ENCODE assay signal across 10 cellular contexts in the genomic region with DNA sequence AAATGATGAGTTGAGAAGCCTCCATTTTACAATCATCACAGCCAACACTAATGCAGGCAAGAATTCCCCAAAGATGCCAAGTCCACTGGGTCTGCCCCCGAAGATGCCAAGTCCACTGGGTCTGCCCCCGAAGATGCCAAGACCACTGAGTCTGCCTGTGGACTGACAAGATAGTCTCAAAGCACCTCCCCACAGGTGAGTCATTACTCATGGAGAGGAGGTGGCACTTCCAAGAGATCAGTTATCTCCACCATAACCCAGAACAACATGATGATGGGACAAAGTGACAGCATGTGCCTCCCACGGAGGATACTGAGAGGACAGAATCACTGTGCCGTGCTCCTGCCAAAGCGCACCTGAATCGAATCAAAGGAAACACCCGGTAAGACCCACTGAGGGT. TPM values are rescaled to one million over a fixed set of nuclear protein-coding genes. Genes with fewer than 3 reads are reported as not detected.
DNase-seq lines count a peak whose midpoint lies in the region; ATAC-seq, FAIRE-seq and TF ChIP-seq lines count a peak whose summit lies in the region.
"Had no signal": no experiment of that assay in that cellular context is flagged by ENCODE, and none has a peak within 500 bp of the region (broad histone marks: within the 10 kb centered on the region; RNA-seq: fewer than 3 reads in every experiment).

No MANE protein-coding gene starts in this region.

- no peak for TF ChIP-seq POLR2A in HepG2 (IDR thresholded peaks at IDR 0.05; ENCODE audit: insufficient read depth in 1 of 2, low read depth in 2 of 2, low read length in 2 of 2)
- no peak for TF ChIP-seq POLR2A in stomach (IDR thresholded peaks at IDR 0.05)
- no peak for TF ChIP-seq POLR2A in H54 (IDR thresholded peaks at IDR 0.05; ENCODE audit: low read depth, low read length)

- no TSS peak for BruUV-seq in HepG2 (replicated peaks; lab: Mats Ljungman, UMichigan)

- CTCF ChIA-PET in SK-N-SH (lab: Yijun Ruan, JAX) (no interaction called here), HepG2 (lab: Yijun Ruan, JAX; ENCODE audit: low intra/inter-chr PET ratio, low total read pairs) (no interaction called here)

- H3K9me3 Mint-ChIP-seq in activated naive CD4-positive, alpha-beta T cell treated with anti-CD3 and anti-CD28 coated beads, Interleukin-2, amount 50 U/mL, for 72 hours = no peaks in the 10 kb centered on the region

- ATAC-seq in SK-N-SH treated with all-trans-retinoic acid at 6 μM for 48 hours = no peak
- peak; percentile 15 to 30 for ATAC-seq in activated naive CD4-positive, alpha-beta T cell treated with anti-CD3 and anti-CD28 coated beads, Interleukin-2, amount 50 U/mL, for 72 hours
- ATAC-seq in HepG2 = no peak
- no peak for ATAC-seq in HG02885 (IDR thresholded peaks at IDR 0.05; ENCODE audit: poor library complexity, unreplicated experiment)

- in situ Hi-C loops in HepG2 (cut with HindIII; ENCODE audit: extremely low pct_ligation_motif_present, low pct_unique_long_range_greater_than_20kb) = no loop called here

- no peak for TF ChIP-seq CTCF in SK-N-SH (IDR thresholded peaks at IDR 0.05)
- TF ChIP-seq CTCF in HepG2 (CRISPR knock-in tag; IDR thresholded peaks at IDR 0.05) = no peak
- TF ChIP-seq CTCF in stomach (IDR thresholded peaks at IDR 0.05) = no peak
- TF ChIP-seq CTCF in GM20000 (IDR thresholded peaks at IDR 0.05; ENCODE audit: extremely low read depth, missing control alignments) = no peak

- POLR2A ChIA-PET in SK-N-SH (lab: Yijun Ruan, JAX) (no interaction called here), HepG2 (lab: Yijun Ruan, JAX) (interaction anchor here (1.3 to 1.4 kb wide), 2 partner anchors 9 to 67 kb away, joined by 7 to 19 read pairs; partner anchors contain the start of gene UBE2G2)

- intact Hi-C loops in HepG2 (cut with micrococcal nuclease; ENCODE audit: unreplicated experiment) = no loop called here
- intact Hi-C loops in stomach (cut with DNase I; ENCODE audit: low total_unique reads) = loop anchor here (10.0 kb wide), 1 partner anchor 54 kb away; the partner anchor contains the start of gene SUMO3

- no peak for TF ChIP-seq RAD21 in SK-N-SH (IDR thresholded peaks at IDR 0.05; ENCODE audit: low read length)
- TF ChIP-seq RAD21 in HepG2 (CRISPR knock-in tag; IDR thresholded peaks at IDR 0.05) = no peak

- H3K9me2 ChIP-seq in SK-N-SH = no peaks in the 10 kb centered on the region

- no peak overlapping the region for H3K9ac ChIP-seq in SK-N-SH
- H3K9ac ChIP-seq in HepG2 (ENCODE audit: insufficient read depth, low read depth, low read length) = peak overlapping the region; percentile 9; the same call in 1 of the 2 replicates

- H3K27ac ChIP-seq in SK-N-SH (ENCODE audit: low read depth in 2 of 2, low read length in 1 of 2) (peak overlapping the region; percentile 80 to 90; a peak in 3 of 4 replicates), HepG2 (ENCODE audit: extremely low read length, insufficient read depth, low read length) (peak overlapping the region; percentile 72), stomach (peak overlapping the region in 4 of 5 donors; percentile 96 to 99 (median 96))
- H3K27ac ChIP-seq: 22Rv1 had no signal

- H3K4me3 ChIP-seq in SK-N-SH (ENCODE audit: low read depth in 2 of 2, low read length in 1 of 2) = no peak overlapping the region
- peak overlapping the region; percentile 28 to 94 (median 54); a peak in 3 of 6 replicates for H3K4me3 ChIP-seq in HepG2 (replicated peaks in 1 of 3; ENCODE audit: insufficient read depth in 1 of 3, low read depth in 2 of 3, low read length in 3 of 3)
- peak overlapping the region in 1 of 4 donors; percentile 13 for H3K4me3 ChIP-seq in stomach

- no peak for FAIRE-seq in HepG2 (lab: Jason Lieb, UNC)
- FAIRE-seq in H54 (lab: Jason Lieb, UNC) = no peak
- FAIRE-seq: small intestine had no signal

- H2AFZ ChIP-seq in SK-N-SH (ENCODE audit: low read depth) (no peak overlapping the region), HepG2 (ENCODE audit: low read length) (no peak overlapping the region)

- H3K36me3 Mint-ChIP-seq in activated naive CD4-positive, alpha-beta T cell treated with anti-CD3 and anti-CD28 coated beads, Interleukin-2, amount 50 U/mL, for 72 hours = peaks cover 0 to 23% of the 10 kb centered on the region in 2 donors

- no peak for TF ChIP-seq EP300 in SK-N-SH (IDR thresholded peaks at IDR 0.05; ENCODE audit: borderline replicate concordance in 1 of 2, low read depth in 1 of 2, low read length in 1 of 2)
- TF ChIP-seq EP300 in HepG2 (IDR thresholded peaks at IDR 0.05; ENCODE audit: low read depth in 2 of 2, low read length in 2 of 2) = no peak
- TF ChIP-seq EP300 in HepG2 (CRISPR knock-in tag; IDR thresholded peaks at IDR 0.05; ENCODE audit: borderline replicate concordance) = no peak
- TF ChIP-seq EP300 in stomach (IDR thresholded peaks at IDR 0.05) = no peak

- H3K4me2 ChIP-seq in SK-N-SH (peak overlapping the region; percentile 12; the same call in 1 of the 2 replicates), HepG2 (ENCODE audit: low read depth, low read length) (peak overlapping the region; percentile 95)

- H3K79me2 ChIP-seq in SK-N-SH (ENCODE audit: insufficient read depth) = peaks cover 90% of the 10 kb centered on the region
- H3K79me2 ChIP-seq in HepG2 (ENCODE audit: insufficient read depth, low read length) = peaks cover 95% of the 10 kb centered on the region

- 92% methylated on average over 7 of the region's 7 CpGs for WGBS in SK-N-SH (ENCODE audit: low lambda C conversion rate)
- 90% methylated on average over 5 of the region's 7 CpGs for WGBS in HepG2 (ENCODE audit: low lambda C conversion rate)
- 87 to 96% (median 91%) methylated on average over 7 of the region's 7 CpGs for WGBS in stomach, 5 donors

- H3K36me3 ChIP-seq in SK-N-SH (replicated peaks in 1 of 2; ENCODE audit: control insufficient read depth in 1 of 2, insufficient read depth in 2 of 2, low read length in 1 of 2) (peaks cover 14 to 28% of the 10 kb centered on the region in 2 experiments), HepG2 (replicated peaks in 1 of 2; ENCODE audit: control insufficient read depth in 1 of 2, insufficient read depth in 2 of 2, low read length in 2 of 2) (peaks cover 24 to 48% of the 10 kb centered on the region in 2 experiments), stomach (peaks cover 16 to 23% (median 17%) of the 10 kb centered on the region in 4 donors)

- H3K4me1 ChIP-seq in SK-N-SH (ENCODE audit: control insufficient read depth in 1 of 2, insufficient read depth in 2 of 2, low read depth in 1 of 2, low read length in 1 of 2) = peaks cover 45 to 48% of the 10 kb centered on the region in 2 experiments
- H3K4me1 ChIP-seq in HepG2 (ENCODE audit: insufficient read depth, low read length) = peaks cover 70% of the 10 kb centered on the region
- H3K4me1 ChIP-seq in stomach = peaks cover 80 to 87% (median 83%) of the 10 kb centered on the region in 4 donors

- H3K9me3 ChIP-seq in SK-N-SH (no peaks in the 10 kb centered on the region), HepG2 (ENCODE audit: low read length) (no peaks in the 10 kb centered on the region), stomach (no peaks in the 10 kb centered on the region)

- H3K27ac Mint-ChIP-seq in activated naive CD4-positive, alpha-beta T cell treated with anti-CD3 and anti-CD28 coated beads, Interleukin-2, amount 50 U/mL, for 72 hours = peak overlapping the region; percentile 76 to 97

- H3F3A ChIP-seq in SK-N-SH (replicated peaks; ENCODE audit: insufficient read depth) = peaks cover 26% of the 10 kb centered on the region

- no peaks in the 10 kb centered on the region for H3K27me3 ChIP-seq in SK-N-SH (ENCODE audit: insufficient read depth)
- no peaks in the 10 kb centered on the region; a peak in 1 of 5 replicates for H3K27me3 ChIP-seq in HepG2 (ENCODE audit: control insufficient read depth in 1 of 2, insufficient read depth in 2 of 2, low read length in 2 of 2)
- no peaks in the 10 kb centered on the region for H3K27me3 ChIP-seq in stomach

- H4K20me1 ChIP-seq in SK-N-SH (ENCODE audit: insufficient read depth) (peaks cover 91% of the 10 kb centered on the region), HepG2 (ENCODE audit: insufficient read depth, low read length) (peaks cover 89% of the 10 kb centered on the region)

- DNase-seq in SK-N-SH (no peak), HepG2 (ENCODE audit: low spot score) (no peak), stomach (no peak), H54 (ENCODE audit: insufficient read length, low spot score) (no peak), GM20000 (ENCODE audit: low spot score) (no peak)
- DNase-seq in activated naive CD4-positive, alpha-beta T cell treated with anti-CD3 and anti-CD28 coated beads, Interleukin-2, amount 50 U/mL, for 72 hours (ENCODE audit: low spot score in 2 of 2) = no peak
- DNase-seq: small intestine had no signal

RNA-seq across cellular contexts. Expression of gene PTTG1IP, which starts 4.8 kb away (rescaled TPM):
- polyA plus RNA-seq in SK-N-SH (2012; rRNA removed) (171 and 196 TPM in 2 replicates), HepG2 (2011; rRNA removed) (700 and 734 TPM in 2 replicates), stomach (10 to 100 TPM; 61.3 to 96.3 (median 75.8) TPM)
- 173 and 196 TPM in 2 replicates for polyA plus RNA-seq in SK-N-SH (2012; cell fraction: cytosol; rRNA removed)
- 113 and 135 TPM in 2 replicates for polyA plus RNA-seq in SK-N-SH (2012; cell fraction: nucleus; rRNA removed)
- 10 to 100 TPM; 61.7 to 99.8 TPM for total RNA-seq in activated naive CD4-positive, alpha-beta T cell treated with anti-CD3 and anti-CD28 coated beads, Interleukin-2, amount 50 U/mL, for 72 hours
- total RNA-seq in HepG2 (2016; rRNA removed; fragmentation: Illumina TruSeq; extraction: Trizol) (89.4 and 161 TPM in 2 replicates), stomach (100 to 1,000 TPM in 4 of 5 donors, 10 to 100 TPM in 1; 85.7 to 253 (median 164) TPM)
- total RNA-seq in HepG2 (2016; cell fraction: cytosol; rRNA removed; fragmentation: Illumina TruSeq; extraction: Trizol; ENCODE audit: low read depth) = 42.7 and 52.7 TPM in 2 replicates
- 93.0 and 159 TPM in 2 replicates for total RNA-seq in HepG2 (2016; cell fraction: insoluble cytoplasmic fraction; rRNA removed; fragmentation: Illumina TruSeq; extraction: Trizol)
- total RNA-seq in HepG2 (2016; cell fraction: membrane; rRNA removed; fragmentation: Illumina TruSeq; extraction: Trizol) = 72.6 and 73.1 TPM in 2 replicates
- total RNA-seq in HepG2 (2016; cell fraction: nucleus; rRNA removed; fragmentation: Illumina TruSeq; extraction: Trizol) = 137 and 161 TPM in 2 replicates
- polyA plus RNA-seq in HepG2 (2011; cell fraction: cytosol; rRNA removed) = 548 and 662 TPM in 2 replicates
- polyA plus RNA-seq in HepG2 (2011; cell fraction: nucleus; rRNA removed) = 529 and 555 TPM in 2 replicates
- polyA plus RNA-seq in HepG2 (2012) = 435 and 453 TPM in 2 replicates
- polyA plus RNA-seq in HepG2 (2016; cell fraction: cytosol; fragmentation: Illumina TruSeq; extraction: Trizol; ENCODE audit: low read depth) = 22.2 and 24.3 TPM in 2 replicates
- polyA plus RNA-seq in HepG2 (2016; cell fraction: insoluble cytoplasmic fraction; fragmentation: Illumina TruSeq; extraction: Trizol; ENCODE audit: low read depth) = 90.0 and 95.3 TPM in 2 replicates
- polyA plus RNA-seq in HepG2 (2016; cell fraction: membrane; fragmentation: Illumina TruSeq; extraction: Trizol; ENCODE audit: low read depth) = 47.9 and 49.9 TPM in 2 replicates
- polyA plus RNA-seq in HepG2 (2016; cell fraction: nucleus; fragmentation: Illumina TruSeq; extraction: Trizol; ENCODE audit: insufficient read depth, low read depth) = 267 and 281 TPM in 2 replicates
- 110 and 581 TPM in 2 replicates for polyA minus RNA-seq in HepG2 (2011; rRNA and poly(A)+ RNA removed; ENCODE audit: low replicate concordance)
- 491 and 595 TPM in 2 replicates for polyA minus RNA-seq in HepG2 (2011; cell fraction: cytosol; rRNA and poly(A)+ RNA removed)
- 203 and 242 TPM in 2 replicates for polyA minus RNA-seq in HepG2 (2011; cell fraction: nucleus; rRNA and poly(A)+ RNA removed)

RNA-seq across cellular contexts. Expression of gene SUMO3, which starts 50.8 kb away (rescaled TPM):
- polyA plus RNA-seq in SK-N-SH (2012; rRNA removed) (89.0 and 125 TPM in 2 replicates), HepG2 (2011; rRNA removed) (46.6 and 51.4 TPM in 2 replicates), stomach (10 to 100 TPM; 36.4 to 95.9 (median 78.1) TPM)
- polyA plus RNA-seq in SK-N-SH (2012; cell fraction: cytosol; rRNA removed) = 116 and 122 TPM in 2 replicates
- 31.5 and 38.2 TPM in 2 replicates for polyA plus RNA-seq in SK-N-SH (2012; cell fraction: nucleus; rRNA removed)
- 10 to 100 TPM; 72.8 to 81.2 TPM for total RNA-seq in activated naive CD4-positive, alpha-beta T cell treated with anti-CD3 and anti-CD28 coated beads, Interleukin-2, amount 50 U/mL, for 72 hours
- total RNA-seq in HepG2 (2016; rRNA removed; fragmentation: Illumina TruSeq; extraction: Trizol) (92.4 and 111 TPM in 2 replicates), stomach (10 to 100 TPM; 29.5 to 80.1 (median 42.0) TPM)
- total RNA-seq in HepG2 (2016; cell fraction: cytosol; rRNA removed; fragmentation: Illumina TruSeq; extraction: Trizol; ENCODE audit: low read depth) = 75.4 and 89.7 TPM in 2 replicates
- 95.7 and 103 TPM in 2 replicates for total RNA-seq in HepG2 (2016; cell fraction: insoluble cytoplasmic fraction; rRNA removed; fragmentation: Illumina TruSeq; extraction: Trizol)
- total RNA-seq in HepG2 (2016; cell fraction: membrane; rRNA removed; fragmentation: Illumina TruSeq; extraction: Trizol) = 169 and 187 TPM in 2 replicates
- 37.2 and 43.4 TPM in 2 replicates for total RNA-seq in HepG2 (2016; cell fraction: nucleus; rRNA removed; fragmentation: Illumina TruSeq; extraction: Trizol)
- polyA plus RNA-seq in HepG2 (2011; cell fraction: cytosol; rRNA removed) = 69.8 and 78.7 TPM in 2 replicates
- polyA plus RNA-seq in HepG2 (2011; cell fraction: nucleus; rRNA removed) = 23.1 and 24.9 TPM in 2 replicates
- polyA plus RNA-seq in HepG2 (2012) = 80.3 and 83.9 TPM in 2 replicates
- polyA plus RNA-seq in HepG2 (2016; cell fraction: cytosol; fragmentation: Illumina TruSeq; extraction: Trizol; ENCODE audit: low read depth) = 129 and 158 TPM in 2 replicates
- 154 and 159 TPM in 2 replicates for polyA plus RNA-seq in HepG2 (2016; cell fraction: insoluble cytoplasmic fraction; fragmentation: Illumina TruSeq; extraction: Trizol; ENCODE audit: low read depth)
- 228 and 251 TPM in 2 replicates for polyA plus RNA-seq in HepG2 (2016; cell fraction: membrane; fragmentation: Illumina TruSeq; extraction: Trizol; ENCODE audit: low read depth)
- polyA plus RNA-seq in HepG2 (2016; cell fraction: nucleus; fragmentation: Illumina TruSeq; extraction: Trizol; ENCODE audit: insufficient read depth, low read depth) = 69.6 and 74.5 TPM in 2 replicates
- polyA minus RNA-seq in HepG2 (2011; rRNA and poly(A)+ RNA removed; ENCODE audit: low replicate concordance) = 52.3 and 76.3 TPM in 2 replicates
- 36.4 and 40.4 TPM in 2 replicates for polyA minus RNA-seq in HepG2 (2011; cell fraction: cytosol; rRNA and poly(A)+ RNA removed)
- polyA minus RNA-seq in HepG2 (2011; cell fraction: nucleus; rRNA and poly(A)+ RNA removed) = 19.8 and 23.2 TPM in 2 replicates

RNA-seq across cellular contexts. Expression of gene ITGB2, which starts 52.0 kb away (rescaled TPM):
- polyA plus RNA-seq in SK-N-SH (2012; rRNA removed) (0.67 and 0.77 TPM in 2 replicates), HepG2 (2011; rRNA removed) (18.0 and 26.4 TPM in 2 replicates), stomach (10 to 100 TPM in 2 of 3 donors, 1 to 10 TPM in 1; 6.7 to 25.3 (median 24.1) TPM)
- 0.32 and 0.75 TPM in 2 replicates for polyA plus RNA-seq in SK-N-SH (2012; cell fraction: cytosol; rRNA removed)
- 2.0 TPM in 2 replicates for polyA plus RNA-seq in SK-N-SH (2012; cell fraction: nucleus; rRNA removed)
- 100 to 1,000 TPM; 151 to 272 TPM for total RNA-seq in activated naive CD4-positive, alpha-beta T cell treated with anti-CD3 and anti-CD28 coated beads, Interleukin-2, amount 50 U/mL, for 72 hours
- total RNA-seq in HepG2 (2016; rRNA removed; fragmentation: Illumina TruSeq; extraction: Trizol) (1.6 and 4.2 TPM in 2 replicates), stomach (10 to 100 TPM in 3 of 5 donors, 1 to 10 TPM in 2; 3.5 to 72.2 (median 14.2) TPM)
- total RNA-seq in HepG2 (2016; cell fraction: cytosol; rRNA removed; fragmentation: Illumina TruSeq; extraction: Trizol; ENCODE audit: low read depth) = 0.71 and 0.91 TPM in 2 replicates
- total RNA-seq in HepG2 (2016; cell fraction: insoluble cytoplasmic fraction; rRNA removed; fragmentation: Illumina TruSeq; extraction: Trizol) = 2.3 and 3.5 TPM in 2 replicates
- 1.2 and 1.9 TPM in 2 replicates for total RNA-seq in HepG2 (2016; cell fraction: membrane; rRNA removed; fragmentation: Illumina TruSeq; extraction: Trizol)
- 6.5 and 6.6 TPM in 2 replicates for total RNA-seq in HepG2 (2016; cell fraction: nucleus; rRNA removed; fragmentation: Illumina TruSeq; extraction: Trizol)
- polyA plus RNA-seq in HepG2 (2011; cell fraction: cytosol; rRNA removed) = 22.3 and 25.2 TPM in 2 replicates
- 63.6 and 64.3 TPM in 2 replicates for polyA plus RNA-seq in HepG2 (2011; cell fraction: nucleus; rRNA removed)
- 28.1 and 37.9 TPM in 2 replicates for polyA plus RNA-seq in HepG2 (2012)
- polyA plus RNA-seq in HepG2 (2016; cell fraction: cytosol; fragmentation: Illumina TruSeq; extraction: Trizol; ENCODE audit: low read depth) = 0.53 and 1.0 TPM in 2 replicates
- polyA plus RNA-seq in HepG2 (2016; cell fraction: insoluble cytoplasmic fraction; fragmentation: Illumina TruSeq; extraction: Trizol; ENCODE audit: low read depth) = 2.2 and 2.5 TPM in 2 replicates
- 1.3 and 1.5 TPM in 2 replicates for polyA plus RNA-seq in HepG2 (2016; cell fraction: membrane; fragmentation: Illumina TruSeq; extraction: Trizol; ENCODE audit: low read depth)
- polyA plus RNA-seq in HepG2 (2016; cell fraction: nucleus; fragmentation: Illumina TruSeq; extraction: Trizol; ENCODE audit: insufficient read depth, low read depth) = 5.9 and 7.0 TPM in 2 replicates
- polyA minus RNA-seq in HepG2 (2011; rRNA and poly(A)+ RNA removed; ENCODE audit: low replicate concordance) = 1.4 and 26.8 TPM in 2 replicates
- 11.9 and 12.6 TPM in 2 replicates for polyA minus RNA-seq in HepG2 (2011; cell fraction: cytosol; rRNA and poly(A)+ RNA removed)
- polyA minus RNA-seq in HepG2 (2011; cell fraction: nucleus; rRNA and poly(A)+ RNA removed) = 10.0 and 14.7 TPM in 2 replicates

Comparison
In these comparisons a context has a peak if more than half of its experiments do, and no peak if none do; other contexts are left out.
1. H3K4me3 ChIP-seq: peak in HepG2 (3 of 3); none in SK-N-SH (0 of 2).
2. ATAC-seq: peak in activated naive CD4-positive, alpha-beta T cell treated with anti-CD3 and anti-CD28 coated beads, Interleukin-2, amount 50 U/mL, for 72 hours (2 of 2); none in SK-N-SH treated with all-trans-retinoic acid at 6 μM for 48 hours (single experiment), HepG2 (single experiment) and HG02885 (single experiment).
3. Of the 25 proteins assayed by ChIP-seq in both HepG2 and SK-N-SH: peak only in HepG2: FOSL2, POLR2AphosphoS5 and SIN3A; only in SK-N-SH: none; in both: none; in neither: 22.
4. Peak in every context shown above with its lines, with median percentiles within 50 percentile points of each other: H3K27ac ChIP-seq.